Comparison of ENCODE assay signal across 17 cellular contexts in genomic region chr3:8983591-8983990, GRCh38. TPM values are rescaled to one million over a fixed set of nuclear protein-coding genes. Genes with fewer than 3 reads are reported as not detected.
DNase-seq lines count a peak whose midpoint lies in the region; ATAC-seq and TF ChIP-seq lines count a peak whose summit lies in the region.
"Had no signal": no experiment of that assay in that cellular context is flagged by ENCODE, and none has a peak within 500 bp of the region (broad histone marks: within the 10 kb centered on the region; RNA-seq: fewer than 3 reads in every experiment).

No MANE protein-coding gene starts in this region.

- H3K4me1 Mint-ChIP-seq in glutamatergic neuron (ENCODE audit: low read depth, unreplicated experiment) (peaks cover 36% of the 10 kb centered on the region), nephron progenitor cell (peaks cover 58% of the 10 kb centered on the region)

- H3K4me3 ChIP-seq in smooth muscle cell (no peak overlapping the region), left ventricle myocardium inferior (no peak overlapping the region)
- H3K4me3 ChIP-seq: A549, GM23248 had no signal

- peak overlapping the region; percentile 49 for H3K27ac ChIP-seq in angular gyrus (ENCODE audit: low read depth, low read length)
- peak overlapping the region; percentile 85 for H3K27ac ChIP-seq in smooth muscle cell (ENCODE audit: low read depth)
- no peak overlapping the region for H3K27ac ChIP-seq in left ventricle myocardium inferior (replicated peaks)
- H3K27ac ChIP-seq: A549, GM23248 had no signal

- H3K4me2 ChIP-seq in smooth muscle cell = no peak overlapping the region
- H3K4me2 ChIP-seq: A549 had no signal

- H3K79me2 ChIP-seq in smooth muscle cell (ENCODE audit: low read depth) = no peaks in the 10 kb centered on the region

- peaks cover 6% of the 10 kb centered on the region for H3K9me3 Mint-ChIP-seq in glutamatergic neuron (ENCODE audit: unreplicated experiment)
- peaks cover 19% of the 10 kb centered on the region for H3K9me3 Mint-ChIP-seq in nephron progenitor cell

- no peak for ATAC-seq in HG03025 (IDR thresholded peaks at IDR 0.05; ENCODE audit: low FRiP score, unreplicated experiment)
- ATAC-seq: A549; CD8-positive, alpha-beta T cell had no signal

- 95% methylated on average over 5 of the region's 5 CpGs for WGBS in smooth muscle cell (ENCODE audit: low lambda C conversion rate)

- peaks cover 3% of the 10 kb centered on the region for H3K4me1 ChIP-seq in smooth muscle cell (ENCODE audit: low read depth)
- H3K4me1 ChIP-seq in left ventricle myocardium inferior = peaks cover 24% of the 10 kb centered on the region
- H3K4me1 ChIP-seq: A549 had no signal

- H3K4me3 Mint-ChIP-seq in glutamatergic neuron (ENCODE audit: unreplicated experiment) (no peak overlapping the region), nephron progenitor cell (peak overlapping the region; percentile 1)
- H3K4me3 Mint-ChIP-seq: CD14-positive monocyte; CD8-positive, alpha-beta T cell had no signal

- no peak overlapping the region for H3K9ac ChIP-seq in smooth muscle cell (ENCODE audit: low read depth)
- H3K9ac ChIP-seq: GM23248 had no signal

- H3K36me3 ChIP-seq in smooth muscle cell (ENCODE audit: low read depth) = no peaks in the 10 kb centered on the region
- H3K36me3 ChIP-seq in left ventricle myocardium inferior = no peaks in the 10 kb centered on the region

- H3K36me3 Mint-ChIP-seq in glutamatergic neuron (ENCODE audit: unreplicated experiment) (peaks cover 4% of the 10 kb centered on the region), nephron progenitor cell (ENCODE audit: low read depth) (no peaks in the 10 kb centered on the region)
- H3K36me3 Mint-ChIP-seq: CD14-positive monocyte; CD8-positive, alpha-beta T cell had no signal

- TF ChIP-seq CTCF in glutamatergic neuron (IDR thresholded peaks at IDR 0.05; ENCODE audit: partially characterized antibody, unreplicated experiment) (no peak), nephron progenitor cell (IDR thresholded peaks at IDR 0.05) (no peak), smooth muscle cell (IDR thresholded peaks at IDR 0.05; ENCODE audit: borderline replicate concordance, insufficient read depth, poor library complexity, severe bottlenecking) (no peak), left ventricle myocardium inferior (IDR thresholded peaks at IDR 0.05; ENCODE audit: borderline replicate concordance) (no peak)

- H3F3A ChIP-seq in smooth muscle cell (ENCODE audit: low read depth) = peaks cover 6% of the 10 kb centered on the region

- H3K27ac Mint-ChIP-seq in glutamatergic neuron (ENCODE audit: unreplicated experiment) = peak overlapping the region; percentile 15
- H3K27ac Mint-ChIP-seq in nephron progenitor cell = peak overlapping the region; percentile 79
- H3K27ac Mint-ChIP-seq: CD14-positive monocyte; CD8-positive, alpha-beta T cell had no signal

- no peaks in the 10 kb centered on the region for H4K20me1 ChIP-seq in smooth muscle cell (ENCODE audit: low read depth)

- no peak for DNase-seq in glutamatergic neuron
- no peak for DNase-seq in nephron progenitor cell
- no peak for DNase-seq in smooth muscle cell (lab: John Stamatoyannopoulos, UW; ENCODE audit: unreplicated experiment)
- DNase-seq in activated T-cell treated with anti-CD3 and anti-CD28 coated beads, Interleukin-2, amount 50 U/mL, for 48 hours = no peak
- DNase-seq in cerebellar nuclear complex (lab: John Stamatoyannopoulos, UW) = no peak
- DNase-seq in left ventricle myocardium inferior = no peak
- DNase-seq: CD8-positive, alpha-beta T cell; COR-L47; DMS153; DMS79 treated with DMSO at 0.1 percent for 48 hours; EL; GM23248; H7 had no signal

- H3K9me3 ChIP-seq in smooth muscle cell (replicated peaks; ENCODE audit: low read depth) (no peaks in the 10 kb centered on the region), left ventricle myocardium inferior (replicated peaks) (peaks cover 10% of the 10 kb centered on the region)

- no peaks in the 10 kb centered on the region for H3K27me3 ChIP-seq in smooth muscle cell (ENCODE audit: low read depth)
- no peaks in the 10 kb centered on the region for H3K27me3 ChIP-seq in left ventricle myocardium inferior (ENCODE audit: low read depth)

- H3K27me3 Mint-ChIP-seq in glutamatergic neuron (ENCODE audit: unreplicated experiment) = peaks cover 6% of the 10 kb centered on the region
- peaks cover 19% of the 10 kb centered on the region for H3K27me3 Mint-ChIP-seq in nephron progenitor cell (ENCODE audit: low read depth, poor library complexity)

- intact Hi-C loops in left ventricle myocardium inferior (cut with micrococcal nuclease) = no loop called here

- H2AFZ ChIP-seq in smooth muscle cell (ENCODE audit: low read depth) = no peak overlapping the region
- H2AFZ ChIP-seq: GM23248 had no signal

RNA-seq across cellular contexts. Expression of gene RAD18, which starts 20.3 kb away (rescaled TPM):
- total RNA-seq in glutamatergic neuron (ENCODE audit: unreplicated experiment) (11.9 TPM), smooth muscle cell (13.4 and 16.0 TPM in 2 replicates), left ventricle myocardium inferior (6.8 TPM)
- polyA plus RNA-seq in smooth muscle cell = 8.9 and 11.3 TPM in 2 replicates
